Comparison of ENCODE assay signal across 1 cellular context in genomic region chr7:74579800-74580685, GRCh38.
TF ChIP-seq lines count a peak whose summit lies in the region.

No MANE protein-coding gene starts in this region.

TF ChIP-seq in A549, 52 proteins besides CTCF, POLR2A, EP300 and RAD21 (continued from another document):
- TF ChIP-seq REST (IDR thresholded peaks at IDR 0.05) (no peak), EHF (CRISPR knock-in tag; IDR thresholded peaks at IDR 0.05) (no peak), FOSB (CRISPR knock-in tag; IDR thresholded peaks at IDR 0.05) (no peak), HOXB5 (CRISPR knock-in tag; IDR thresholded peaks at IDR 0.05) (no peak), GATA3 (IDR thresholded peaks at IDR 0.05; ENCODE audit: borderline replicate concordance) (peak; percentile 46; the same call in 1 of the 2 replicates), RARB (CRISPR knock-in tag; IDR thresholded peaks at IDR 0.05) (0 out of 2 replicates have a peak, but pooled peaks have one; percentile 11), MAZ (IDR thresholded peaks at IDR 0.05; ENCODE audit: borderline replicate concordance, low read depth, low read length) (no peak), CHD2 (IDR thresholded peaks at IDR 0.05; ENCODE audit: low read length, partially characterized antibody) (no peak), FOSL2 (IDR thresholded peaks at IDR 0.05) (no peak), FOSL2 (CRISPR knock-in tag; IDR thresholded peaks at IDR 0.05) (no peak; the same call in 1 of the 2 replicates), CBX8 (IDR thresholded peaks at IDR 0.05) (no peak), TFCP2L1 (CRISPR knock-in tag; IDR thresholded peaks at IDR 0.05) (no peak), HDAC2 (IDR thresholded peaks at IDR 0.05) (peak; percentile 80), SMC3 (IDR thresholded peaks at IDR 0.05) (no peak), ZC3H11A (IDR thresholded peaks at IDR 0.05) (no peak), ELK1 (IDR thresholded peaks at IDR 0.05; ENCODE audit: low read depth, low read length) (no peak), FOXS1 (CRISPR knock-in tag; IDR thresholded peaks at IDR 0.05) (no peak), ESRRA (IDR thresholded peaks at IDR 0.05; ENCODE audit: borderline replicate concordance, low read length) (no peak), CEBPB (IDR thresholded peaks at IDR 0.05) (peak; percentile 78 to 91), MYC (IDR thresholded peaks at IDR 0.05; ENCODE audit: borderline replicate concordance, low read length) (no peak), SREBF2 (IDR thresholded peaks at IDR 0.05) (no peak)
- TF ChIP-seq, protein P1, sequence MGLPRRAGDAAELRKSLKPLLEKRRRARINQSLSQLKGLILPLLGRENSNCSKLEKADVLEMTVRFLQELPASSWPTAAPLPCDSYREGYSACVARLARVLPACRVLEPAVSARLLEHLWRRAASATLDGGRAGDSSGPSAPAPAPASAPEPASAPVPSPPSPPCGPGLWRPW (IDR thresholded peaks at IDR 0.05) = no peak
- TF ChIP-seq, protein P2, sequence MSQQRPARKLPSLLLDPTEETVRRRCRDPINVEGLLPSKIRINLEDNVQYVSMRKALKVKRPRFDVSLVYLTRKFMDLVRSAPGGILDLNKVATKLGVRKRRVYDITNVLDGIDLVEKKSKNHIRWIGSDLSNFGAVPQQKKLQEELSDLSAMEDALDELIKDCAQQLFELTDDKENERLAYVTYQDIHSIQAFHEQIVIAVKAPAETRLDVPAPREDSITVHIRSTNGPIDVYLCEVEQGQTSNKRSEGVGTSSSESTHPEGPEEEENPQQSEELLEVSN (IDR thresholded peaks at IDR 0.05; ENCODE audit: borderline replicate concordance, low read depth) = peak; percentile 46; the same call in 1 of the 2 replicates
- TF ChIP-seq, protein P3, sequence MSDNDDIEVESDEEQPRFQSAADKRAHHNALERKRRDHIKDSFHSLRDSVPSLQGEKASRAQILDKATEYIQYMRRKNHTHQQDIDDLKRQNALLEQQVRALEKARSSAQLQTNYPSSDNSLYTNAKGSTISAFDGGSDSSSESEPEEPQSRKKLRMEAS (IDR thresholded peaks at IDR 0.05) = no peak; the same call in 1 of the 2 replicates
